Comparison of ENCODE assay signal across 20 cellular contexts in the genomic region with DNA sequence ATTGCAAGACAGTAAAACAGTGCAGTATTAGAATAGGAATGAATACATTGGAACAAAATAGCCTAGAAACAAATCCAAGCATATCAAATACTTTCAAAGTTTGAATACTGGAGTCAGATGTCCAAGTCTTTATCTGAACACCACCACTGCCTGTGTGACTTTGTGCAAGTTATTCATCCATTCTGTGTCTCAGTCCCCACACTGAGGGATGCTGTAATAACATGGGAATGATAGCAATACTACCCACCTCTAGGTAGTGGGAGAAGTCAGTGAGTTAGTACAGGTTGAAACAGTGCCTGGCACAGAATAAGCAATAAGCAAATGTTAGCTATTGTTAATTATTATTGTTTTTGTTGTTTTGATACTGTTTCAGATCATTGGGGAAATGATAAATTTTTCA.
DNase-seq lines count a peak whose midpoint lies in the region; ATAC-seq, FAIRE-seq and TF ChIP-seq lines count a peak whose summit lies in the region.
"Had no signal": no experiment of that assay in that cellular context is flagged by ENCODE, and none has a peak within 500 bp of the region (broad histone marks: within the 10 kb centered on the region; RNA-seq: fewer than 3 reads in every experiment).

No MANE protein-coding gene starts in this region.

- in situ Hi-C loops in Panc1 (cut with HindIII; ENCODE audit: low pct_unique_long_range_greater_than_20kb, low sequenced_read_pairs) = no loop called here

- no peak overlapping the region for H3K4me3 ChIP-seq in A549
- H3K4me3 ChIP-seq in Panc1 (ENCODE audit: low read depth in 2 of 2, low read length in 2 of 2) = no peak overlapping the region
- no peak overlapping the region for H3K4me3 ChIP-seq in vagina
- H3K4me3 ChIP-seq: GM12878, SJCRH30 had no signal

- TF ChIP-seq RAD21 in A549 (conservative IDR thresholded peaks at IDR 0.05 in 1 of 2, IDR thresholded peaks at IDR 0.05 in 1 of 2) = no peak

- TF ChIP-seq CTCF in A549 (IDR thresholded peaks at IDR 0.05) (no peak), Panc1 (IDR thresholded peaks at IDR 0.05) (no peak), vagina (IDR thresholded peaks at IDR 0.05) (no peak)

- H3K27me3 ChIP-seq in Panc1 (ENCODE audit: control insufficient read depth, insufficient read depth, low read length) = no peaks in the 10 kb centered on the region
- H3K27me3 ChIP-seq in vagina = no peaks in the 10 kb centered on the region
- H3K27me3 ChIP-seq: SJCRH30 had no signal

- TF ChIP-seq EP300 in A549 (IDR thresholded peaks at IDR 0.05) = no peak

- no peak overlapping the region for H3K4me2 ChIP-seq in A549

- no TSS peak for BruUV-seq in Panc1 (replicated peaks; lab: Mats Ljungman, UMichigan)

- H3K4me1 ChIP-seq in A549 = peaks cover 60% of the 10 kb centered on the region
- H3K4me1 ChIP-seq in Panc1 (ENCODE audit: control insufficient read depth, insufficient read depth, low read length) = peaks cover 9% of the 10 kb centered on the region
- peaks cover 8% of the 10 kb centered on the region for H3K4me1 ChIP-seq in vagina

- DNase-seq in A549 (ENCODE audit: low read depth in 1 of 2, low spot score in 1 of 2) (no peak), Panc1 (ENCODE audit: low read depth, low spot score) (no peak), dedifferentiated amniotic fluid mesenchymal stem cell (ENCODE audit: extremely low spot score) (peak; percentile 31), kidney tubule cell (ENCODE audit: low spot score) (peak; percentile 64), SKM-1 (lab: John Stamatoyannopoulos, UW; ENCODE audit: unreplicated experiment) (no peak), vagina (ENCODE audit: extremely low spot score in 2 of 2) (no peak)
- DNase-seq in stimulated activated CD4-positive, alpha-beta T cell treated with anti-CD3 and anti-CD28 coated beads, Interleukin-4, amount 100 ng/mL, for 4 hours = no peak
- DNase-seq: C1 segment of cervical spinal cord, DMS79 treated with DMSO at 0.1 percent for 48 hours, GDM1, H7, Karpas-422, MM.1S, NCI-H187, NCI-H526 treated with DMSO at 0.1 percent for 48 hours, SJCRH30 had no signal

- H3K9me3 ChIP-seq in A549 (peaks cover 14% of the 10 kb centered on the region), Panc1 (ENCODE audit: control insufficient read depth, insufficient read depth, low read depth, low read length) (peaks cover 4% of the 10 kb centered on the region; the same call in 1 of the 2 replicates), vagina (no peaks in the 10 kb centered on the region)

- H3K27ac ChIP-seq in A549 (peak overlapping the region; percentile 80 to 87; a peak in 5 of 6 replicates), Panc1 (ENCODE audit: low read length) (peak overlapping the region; percentile 91; the same call in 1 of the 2 replicates), vagina (no peak overlapping the region)
- H3K27ac ChIP-seq: 22Rv1, RWPE1, SJCRH30 had no signal

- TF ChIP-seq POLR2A in A549 (IDR thresholded peaks at IDR 0.05; ENCODE audit: low read length) = no peak
- no peak for TF ChIP-seq POLR2A in vagina (IDR thresholded peaks at IDR 0.05)

- FAIRE-seq in A549 (lab: Jason Lieb, UNC) = no peak
- FAIRE-seq: GM12878 had no signal

- POLR2A ChIA-PET in A549 (lab: Yijun Ruan, JAX) (no interaction called here), Panc1 (lab: Charles Lee) (no interaction called here)

- H3K36me3 ChIP-seq in Panc1 (ENCODE audit: control insufficient read depth, insufficient read depth, low read length) (no peaks in the 10 kb centered on the region), vagina (no peaks in the 10 kb centered on the region)
- H3K36me3 ChIP-seq: SJCRH30 had no signal

- ATAC-seq in A549 (no peak), Panc1 (no peak), GM21423 (IDR thresholded peaks at IDR 0.05; ENCODE audit: unreplicated experiment) (no peak)
- ATAC-seq: GM12878 had no signal

- intact Hi-C loops in Panc1 (cut with micrococcal nuclease; ENCODE audit: unreplicated experiment) (no loop called here), vagina (cut with DNase I) (no loop called here)

- CTCF ChIA-PET in A549 (lab: Yijun Ruan, JAX) = interaction anchor here (0.6 to 3.0 kb wide), 4 partner anchors 24 to 285 kb away, joined by 3 to 21 read pairs (median 4); no protein-coding TSS in a partner anchor
- CTCF ChIA-PET in Panc1 (lab: Charles Lee) = no interaction called here

TF ChIP-seq in A549, 52 proteins besides CTCF, POLR2A, EP300 and RAD21:
- TF ChIP-seq, protein P1, sequence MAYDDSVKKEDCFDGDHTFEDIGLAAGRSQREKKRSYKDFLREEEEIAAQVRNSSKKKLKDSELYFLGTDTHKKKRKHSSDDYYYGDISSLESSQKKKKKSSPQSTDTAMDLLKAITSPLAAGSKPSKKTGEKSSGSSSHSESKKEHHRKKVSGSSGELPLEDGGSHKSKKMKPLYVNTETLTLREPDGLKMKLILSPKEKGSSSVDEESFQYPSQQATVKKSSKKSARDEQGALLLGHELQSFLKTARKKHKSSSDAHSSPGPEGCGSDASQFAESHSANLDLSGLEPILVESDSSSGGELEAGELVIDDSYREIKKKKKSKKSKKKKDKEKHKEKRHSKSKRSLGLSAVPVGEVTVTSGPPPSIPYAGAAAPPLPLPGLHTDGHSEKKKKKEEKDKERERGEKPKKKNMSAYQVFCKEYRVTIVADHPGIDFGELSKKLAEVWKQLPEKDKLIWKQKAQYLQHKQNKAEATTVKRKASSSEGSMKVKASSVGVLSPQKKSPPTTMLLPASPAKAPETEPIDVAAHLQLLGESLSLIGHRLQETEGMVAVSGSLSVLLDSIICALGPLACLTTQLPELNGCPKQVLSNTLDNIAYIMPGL (CRISPR knock-in tag; IDR thresholded peaks at IDR 0.05; ENCODE audit: borderline replicate concordance) = no peak
- TF ChIP-seq MYC (IDR thresholded peaks at IDR 0.05; ENCODE audit: borderline replicate concordance, low read length) (no peak), PHF8 (IDR thresholded peaks at IDR 0.05; ENCODE audit: borderline replicate concordance, low read depth) (no peak)

Comparison
In these comparisons a context has a peak if more than half of its experiments do, and no peak if none do; other contexts are left out.
1. DNase-seq: peak in dedifferentiated amniotic fluid mesenchymal stem cell (single experiment) and kidney tubule cell (single experiment); none in A549 (0 of 2), Panc1 (single experiment), stimulated activated CD4-positive, alpha-beta T cell treated with anti-CD3 and anti-CD28 coated beads, Interleukin-4, amount 100 ng/mL, for 4 hours (0 of 2), SKM-1 (single experiment) and vagina (0 of 2).